In genomic region chr2:239429473-239430350, GRCh38 we compare ENCODE assay signal across 1 cellular context.
TF ChIP-seq lines count a peak whose summit lies in the region.

No MANE protein-coding gene starts in this region.

TF ChIP-seq in HepG2, 621 proteins besides CTCF, POLR2A, EP300 and RAD21 (continued from another document):
- TF ChIP-seq ZNF496 (CRISPR knock-in tag; IDR thresholded peaks at IDR 0.05; ENCODE audit: insufficient replicate concordance) (no peak), SRSF9 (IDR thresholded peaks at IDR 0.05; ENCODE audit: borderline replicate concordance, insufficient read depth, low read depth, low read length, poor library complexity, severe bottlenecking) (no peak), POLR2AphosphoS5 (IDR thresholded peaks at IDR 0.05; ENCODE audit: low read depth, low read length) (no peak), SKI (IDR thresholded peaks at IDR 0.05; ENCODE audit: partially characterized antibody) (no peak), ZNF605 (CRISPR knock-in tag; IDR thresholded peaks at IDR 0.05) (no peak), ZNF577 (CRISPR knock-in tag; IDR thresholded peaks at IDR 0.05; ENCODE audit: borderline replicate concordance, low read depth) (no peak), TBX3 (IDR thresholded peaks at IDR 0.05; ENCODE audit: borderline replicate concordance) (no peak), RARA (CRISPR knock-in tag; IDR thresholded peaks at IDR 0.05) (peak; percentile 62; the same call in 1 of the 2 replicates), ARID3A (IDR thresholded peaks at IDR 0.05; ENCODE audit: low read depth, low read length) (0 out of 2 replicates have a peak, but pooled peaks have one; percentile 23), ZMYM3 (CRISPR knock-in tag; IDR thresholded peaks at IDR 0.05) (no peak), ZNF20 (CRISPR knock-in tag; IDR thresholded peaks at IDR 0.05) (no peak), RFX5 (IDR thresholded peaks at IDR 0.05; ENCODE audit: low read depth, low read length) (no peak), ZNF263 (CRISPR knock-in tag; IDR thresholded peaks at IDR 0.05) (no peak), PAXIP1 (CRISPR knock-in tag; conservative IDR thresholded peaks at IDR 0.05) (peak; percentile 35), PRPF4 (IDR thresholded peaks at IDR 0.05; ENCODE audit: low read depth, low read length, poor library complexity, severe bottlenecking) (no peak), NFAT5 (CRISPR knock-in tag; IDR thresholded peaks at IDR 0.05) (no peak), ZFYVE20 (CRISPR knock-in tag; IDR thresholded peaks at IDR 0.05; ENCODE audit: borderline replicate concordance, low read depth) (no peak)
TF ChIP-seq in HepG2: peak in this region for 28.
